ENCODE assay signal across 20 cellular contexts in the genomic region with DNA sequence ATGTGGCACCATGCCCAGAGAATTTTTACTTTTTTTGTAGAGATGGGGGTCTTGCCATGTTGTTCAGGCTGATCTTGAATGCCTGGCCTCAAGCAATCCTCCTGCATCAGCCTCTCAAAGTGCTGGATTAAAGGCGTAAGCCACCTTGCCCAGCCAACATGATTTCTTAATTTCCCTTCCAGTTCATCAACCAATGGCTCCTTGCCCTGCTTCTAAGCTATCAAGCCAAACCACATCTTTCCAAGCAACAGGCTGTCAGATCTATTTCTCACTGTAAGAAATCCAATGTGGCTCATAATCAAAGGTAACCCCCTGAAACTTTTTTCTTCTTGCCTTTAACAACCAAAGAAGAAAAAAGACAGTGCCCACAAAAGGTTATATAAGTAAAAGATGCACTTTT.
DNase-seq lines count a peak whose midpoint lies in the region; ATAC-seq and TF ChIP-seq lines count a peak whose summit lies in the region.
"Had no signal": no experiment of that assay in that cellular context is flagged by ENCODE, and none has a peak within 500 bp of the region (broad histone marks: within the 10 kb centered on the region; RNA-seq: fewer than 3 reads in every experiment).

No MANE protein-coding gene starts in this region.

- no peak overlapping the region for H4K8ac ChIP-seq in neuronal stem cell (ENCODE audit: low read depth, low read length)

- H3K36me3 ChIP-seq in heart left ventricle (no peaks in the 10 kb centered on the region), neuronal stem cell (replicated peaks in 1 of 2; ENCODE audit: control insufficient read depth in 2 of 2, insufficient read depth in 2 of 2, low read length in 2 of 2) (no peaks in the 10 kb centered on the region), tibial artery (no peaks in the 10 kb centered on the region)
- H3K36me3 ChIP-seq: MG63 had no signal

- H3K4me1 ChIP-seq in heart left ventricle (peaks cover 0 to 18% (median 6%) of the 10 kb centered on the region in 12 donors), neuronal stem cell (ENCODE audit: control insufficient read depth in 2 of 2, insufficient read depth in 1 of 2, low read depth in 1 of 2, low read length in 2 of 2) (no peaks in the 10 kb centered on the region), tibial artery (peaks cover 0 to 27% (median 11%) of the 10 kb centered on the region in 4 donors)

- H3K14ac ChIP-seq in neuronal stem cell (ENCODE audit: low read length): no peak overlapping the region

- H3K4ac ChIP-seq in neuronal stem cell (ENCODE audit: low read length): no peak overlapping the region

- H3K23ac ChIP-seq in neuronal stem cell (ENCODE audit: low read depth, low read length, poor library complexity): no peak overlapping the region

- TF ChIP-seq POLR2A in heart left ventricle (IDR thresholded peaks at IDR 0.05): no peak

- no peaks in the 10 kb centered on the region for H3K9me3 ChIP-seq in heart left ventricle
- no peaks in the 10 kb centered on the region for H3K9me3 ChIP-seq in neuronal stem cell (replicated peaks in 1 of 2; ENCODE audit: control insufficient read depth in 2 of 2, insufficient read depth in 1 of 2, low read depth in 1 of 2, low read length in 2 of 2)
- no peaks in the 10 kb centered on the region for H3K9me3 ChIP-seq in tibial artery
- H3K9me3 ChIP-seq: MG63 had no signal

- no peak overlapping the region for H3K4me2 ChIP-seq in neuronal stem cell (ENCODE audit: insufficient read depth, low read length, poor library complexity, severe bottlenecking)

- ATAC-seq in Right ventricle myocardium inferior (peak; percentile 30), heart left ventricle (no peak), HG03439 (IDR thresholded peaks at IDR 0.05; ENCODE audit: unreplicated experiment) (no peak)
- ATAC-seq: CD8-positive, alpha-beta T cell had no signal

- no peak overlapping the region for H2BK15ac ChIP-seq in neuronal stem cell (ENCODE audit: low read length)

- no peak overlapping the region for H3K18ac ChIP-seq in neuronal stem cell (ENCODE audit: low read length)

- intact Hi-C loops in Right ventricle myocardium inferior (cut with DNase I): no loop called here
- intact Hi-C loops in heart left ventricle (cut with DNase I): loop anchor here in 1 of 10 donors (10.0 kb wide), 2 partner anchors 68 to 72 kb away; no protein-coding TSS in a partner anchor
- intact Hi-C loops in tibial artery (cut with DNase I; ENCODE audit: low total_unique reads): loop anchor here (5.0 kb wide), 1 partner anchor 564 kb away; no protein-coding TSS in a partner anchor

- TF ChIP-seq CTCF in heart left ventricle (IDR thresholded peaks at IDR 0.05) (no peak), fibroblast of mammary gland (conservative IDR thresholded peaks at IDR 0.05; ENCODE audit: control insufficient read depth, insufficient read depth, low read depth, low read length) (no peak), tibial artery (IDR thresholded peaks at IDR 0.05) (no peak)

- DNase-seq in Right ventricle myocardium inferior (ENCODE audit: missing footprints) (no peak), heart left ventricle (no peak), fibroblast of mammary gland (ENCODE audit: low read depth) (peak; percentile 43), neuronal stem cell (ENCODE audit: low spot score) (no peak), tibial artery (no peak)
- no peak for DNase-seq in stimulated activated CD4-positive, alpha-beta T cell treated with anti-CD3 and anti-CD28 coated beads, Interleukin-15, amount 100 ng/mL, for 24 hours
- DNase-seq in stimulated activated naive CD4-positive, alpha-beta T cell (lab: John Stamatoyannopoulos, UW): no peak
- DNase-seq: CD8-positive, alpha-beta T cell; DMS79 treated with DMSO at 0.1 percent for 48 hours; HCEC 1CT; IMR-90; Karpas-422; NCI-H1092; NCI-H146; NCI-H2081 treated with DMSO at 0.1 percent for 48 hours; NCI-H2227 treated with DMSO at 0.1 percent for 48 hours; NCI-H524 treated with DMSO at 0.1 percent for 48 hours had no signal

- H2BK12ac ChIP-seq in neuronal stem cell (ENCODE audit: low read length): no peak overlapping the region

- no peak overlapping the region for H4K91ac ChIP-seq in neuronal stem cell (ENCODE audit: low read depth, low read length, poor library complexity)

- no peaks in the 10 kb centered on the region for H3K27me3 ChIP-seq in heart left ventricle
- no peaks in the 10 kb centered on the region for H3K27me3 ChIP-seq in neuronal stem cell (ENCODE audit: control insufficient read depth in 3 of 3, insufficient read depth in 3 of 3, low read depth in 1 of 3, low read length in 3 of 3)
- H3K27me3 ChIP-seq in tibial artery: no peaks in the 10 kb centered on the region
- H3K27me3 ChIP-seq: MG63 had no signal

- no peak overlapping the region for H3K27ac ChIP-seq in heart left ventricle
- no peak overlapping the region for H3K27ac ChIP-seq in neuronal stem cell (replicated peaks; ENCODE audit: low read length)
- H3K27ac ChIP-seq in tibial artery: peak overlapping the region; percentile 40 to 55
- H3K27ac ChIP-seq: 22Rv1 had no signal

- no peak overlapping the region for H2AK5ac ChIP-seq in neuronal stem cell (ENCODE audit: low read depth, low read length)

- H2AFZ ChIP-seq in neuronal stem cell (ENCODE audit: low read length): no peak overlapping the region

- WGBS in heart left ventricle, 4 donors: 74 to 96% (median 82%) methylated on average over 1 of the region's 1 CpG
- WGBS in neuronal stem cell (ENCODE audit: extremely low coverage in 2 of 2, insufficient read length in 2 of 2, insufficient replicate concordance in 1 of 2), 2 donors: no CpG with 5 or more reads among the region's 1 CpG

- peak overlapping the region; percentile 25 for H3K9ac ChIP-seq in neuronal stem cell (ENCODE audit: low read depth, low read length, poor library complexity)

- no peaks in the 10 kb centered on the region for H3K79me1 ChIP-seq in neuronal stem cell (ENCODE audit: low read depth, low read length)

- H3K4me3 ChIP-seq in heart left ventricle (no peak overlapping the region), fibroblast of mammary gland (ENCODE audit: control insufficient read depth, low read depth, low read length) (no peak overlapping the region), neuronal stem cell (ENCODE audit: low read length in 2 of 2) (no peak overlapping the region), tibial artery (no peak overlapping the region)
- H3K4me3 ChIP-seq: MG63 had no signal

- no peak overlapping the region for H2BK5ac ChIP-seq in neuronal stem cell (ENCODE audit: low read length)

- no peak overlapping the region for H2BK120ac ChIP-seq in neuronal stem cell (ENCODE audit: low read depth, low read length)

Comparison
In these comparisons a context has a peak if more than half of its experiments do, and no peak if none do; other contexts are left out.
1. H3K27ac ChIP-seq: peak in tibial artery (2 of 2); none in heart left ventricle (0 of 12) and neuronal stem cell (single experiment).